11 cellular contexts compared by ENCODE assay signal in genomic region chr3:104519968-104520655, GRCh38.
DNase-seq lines count a peak whose midpoint lies in the region; ATAC-seq and TF ChIP-seq lines count a peak whose summit lies in the region.
"Had no signal": no experiment of that assay in that cellular context is flagged by ENCODE, and none has a peak within 500 bp of the region (broad histone marks: within the 10 kb centered on the region; RNA-seq: fewer than 3 reads in every experiment).

No MANE protein-coding gene starts in this region.

- CTCF ChIA-PET in RWPE1 (lab: Yijun Ruan, JAX): interaction anchor here (0.7 kb wide), 1 partner anchor 785 kb away, joined by 7 read pairs; no protein-coding TSS in a partner anchor

- H3K27ac ChIP-seq in RWPE1: no peak overlapping the region
- H3K27ac ChIP-seq: parathyroid adenoma had no signal

- no peak for TF ChIP-seq POLR2A in GM18505 (IDR thresholded peaks at IDR 0.05; ENCODE audit: borderline replicate concordance, extremely low read depth, insufficient read depth, insufficient read length)

- H3K27me3 Mint-ChIP-seq in endothelial cell (ENCODE audit: unreplicated experiment): no peaks in the 10 kb centered on the region

- no peak overlapping the region for H3K27ac Mint-ChIP-seq in endothelial cell (ENCODE audit: unreplicated experiment)
- H3K27ac Mint-ChIP-seq: activated CD4-positive, alpha-beta T cell treated with anti-CD3 and anti-CD28 coated beads, Interleukin-2, amount 10 ng/mL, durations not matched to agents 7 days and 5 days; brain had no signal

- peaks cover 7% of the 10 kb centered on the region for H3K4me1 Mint-ChIP-seq in endothelial cell (ENCODE audit: unreplicated experiment)
- H3K4me1 Mint-ChIP-seq: activated CD4-positive, alpha-beta T cell treated with anti-CD3 and anti-CD28 coated beads, Interleukin-2, amount 10 ng/mL, durations not matched to agents 7 days and 5 days; brain had no signal

- no peaks in the 10 kb centered on the region for H3K9me3 Mint-ChIP-seq in endothelial cell (ENCODE audit: unreplicated experiment)
- H3K9me3 Mint-ChIP-seq: activated CD4-positive, alpha-beta T cell treated with anti-CD3 and anti-CD28 coated beads, Interleukin-2, amount 10 ng/mL, durations not matched to agents 7 days and 5 days; brain had no signal

- TF ChIP-seq CTCF in RWPE1 (conservative IDR thresholded peaks at IDR 0.05; ENCODE audit: low read depth): no peak
- TF ChIP-seq CTCF in endothelial cell (IDR thresholded peaks at IDR 0.05; ENCODE audit: unreplicated experiment): no peak

- peak; percentile 10 for DNase-seq in globus pallidus (ENCODE audit: low spot score)
- no peak for DNase-seq in RWPE1 (ENCODE audit: low spot score)
- no peak for DNase-seq in cerebellum (ENCODE audit: low spot score)
- DNase-seq in endothelial cell (ENCODE audit: low spot score): no peak
- DNase-seq in effector CD8-positive, alpha-beta T cell (lab: John Stamatoyannopoulos, UW): no peak
- DNase-seq: activated CD4-positive, alpha-beta T cell treated with anti-CD3 and anti-CD28 coated beads, Interleukin-2, amount 10 ng/mL, durations not matched to agents 7 days and 5 days had no signal

- POLR2A ChIA-PET in RWPE1 (lab: Yijun Ruan, JAX; ENCODE audit: low non-redundant PET): no interaction called here

- no peak overlapping the region for H3K4me3 Mint-ChIP-seq in endothelial cell (ENCODE audit: unreplicated experiment)
- H3K4me3 Mint-ChIP-seq: activated CD4-positive, alpha-beta T cell treated with anti-CD3 and anti-CD28 coated beads, Interleukin-2, amount 10 ng/mL, durations not matched to agents 7 days and 5 days had no signal

- ATAC-seq in GM18505 (IDR thresholded peaks at IDR 0.05; ENCODE audit: unreplicated experiment): peak; percentile 37
- ATAC-seq in GM21737 (IDR thresholded peaks at IDR 0.05; ENCODE audit: unreplicated experiment): peak; percentile 46
- ATAC-seq in HG03457 (IDR thresholded peaks at IDR 0.05; ENCODE audit: unreplicated experiment): peak; percentile 27

- peaks cover 4% of the 10 kb centered on the region for H3K36me3 Mint-ChIP-seq in endothelial cell (ENCODE audit: low read depth, unreplicated experiment)
- H3K36me3 Mint-ChIP-seq: brain had no signal
